1 cellular context compared by ENCODE assay signal in genomic region chr11:105179542-105180278, GRCh38.
A peak's percentile ranks its signal among the peaks of the same experiment; 100 is the strongest.
TF ChIP-seq lines count a peak whose summit lies in the region.

No MANE protein-coding gene starts in this region.

TF ChIP-seq in HepG2, 621 proteins besides CTCF, POLR2A, EP300 and RAD21 (continues in another document):
- TF ChIP-seq HOMEZ (CRISPR knock-in tag; IDR thresholded peaks at IDR 0.05; ENCODE audit: low read depth) (0 out of 2 replicates have a peak, but pooled peaks have one; percentile 18), SOX13 (IDR thresholded peaks at IDR 0.05) (no peak), SOX13 (CRISPR knock-in tag; conservative IDR thresholded peaks at IDR 0.05 in 1 of 2, IDR thresholded peaks at IDR 0.05 in 1 of 2) (peak in 1 of 2 experiments; percentile 51; a peak in 1 of 4 replicates), FOXA3 (CRISPR knock-in tag; IDR thresholded peaks at IDR 0.05) (peak; percentile 60), RXRB (CRISPR knock-in tag; IDR thresholded peaks at IDR 0.05; ENCODE audit: borderline replicate concordance) (0 out of 2 replicates have a peak, but pooled peaks have one; percentile 15), ZNF296 (CRISPR knock-in tag; conservative IDR thresholded peaks at IDR 0.05) (no peak), ZSCAN20 (CRISPR knock-in tag; IDR thresholded peaks at IDR 0.05; ENCODE audit: borderline replicate concordance) (no peak), ARID5B (CRISPR knock-in tag; IDR thresholded peaks at IDR 0.05) (peak; percentile 62), ZNF761 (CRISPR knock-in tag; conservative IDR thresholded peaks at IDR 0.05) (no peak), AHDC1 (CRISPR knock-in tag; IDR thresholded peaks at IDR 0.05; ENCODE audit: borderline replicate concordance) (peak; percentile 62; the same call in 1 of the 2 replicates), DMAP1 (CRISPR knock-in tag; IDR thresholded peaks at IDR 0.05) (0 out of 2 replicates have a peak, but pooled peaks have one; percentile 33), ATM (IDR thresholded peaks at IDR 0.05; ENCODE audit: borderline replicate concordance) (no peak), CHD4 (IDR thresholded peaks at IDR 0.05; ENCODE audit: borderline replicate concordance, low read length) (peak; percentile 61; the same call in 1 of the 2 replicates), STAT6 (CRISPR knock-in tag; IDR thresholded peaks at IDR 0.05; ENCODE audit: borderline replicate concordance) (no peak), TCF7 (IDR thresholded peaks at IDR 0.05; ENCODE audit: low read depth) (peak; percentile 53; the same call in 1 of the 2 replicates), TBX2 (CRISPR knock-in tag; IDR thresholded peaks at IDR 0.05; ENCODE audit: borderline replicate concordance) (no peak), REL (CRISPR knock-in tag; conservative IDR thresholded peaks at IDR 0.05) (no peak), SSRP1 (CRISPR knock-in tag; IDR thresholded peaks at IDR 0.05) (no peak), NFIC (IDR thresholded peaks at IDR 0.05; ENCODE audit: low read length) (peak; percentile 60; the same call in 1 of the 2 replicates), CREB1 (IDR thresholded peaks at IDR 0.05) (no peak), CREB1 (CRISPR knock-in tag; IDR thresholded peaks at IDR 0.05) (peak; percentile 23; the same call in 1 of the 2 replicates), HNF4A (CRISPR knock-in tag; IDR thresholded peaks at IDR 0.05) (peak; percentile 7; the same call in 1 of the 2 replicates), RCOR2 (CRISPR knock-in tag; IDR thresholded peaks at IDR 0.05) (no peak), NCOA2 (CRISPR knock-in tag; IDR thresholded peaks at IDR 0.05) (0 out of 2 replicates have a peak, but pooled peaks have one; percentile 24), SOX6 (IDR thresholded peaks at IDR 0.05) (no peak), SOX6 (CRISPR knock-in tag; IDR thresholded peaks at IDR 0.05) (no peak), ARID3A (IDR thresholded peaks at IDR 0.05; ENCODE audit: low read depth, low read length) (peak; percentile 34; the same call in 1 of the 2 replicates), SIX4 (CRISPR knock-in tag; IDR thresholded peaks at IDR 0.05) (no peak), ZBTB7A (CRISPR knock-in tag; IDR thresholded peaks at IDR 0.05) (no peak), SAP130 (CRISPR knock-in tag; IDR thresholded peaks at IDR 0.05; ENCODE audit: low read depth) (0 out of 2 replicates have a peak, but pooled peaks have one; percentile 21), SMAD3 (CRISPR knock-in tag; IDR thresholded peaks at IDR 0.05) (peak; percentile 53; the same call in 1 of the 2 replicates), ZNF614 (CRISPR knock-in tag; IDR thresholded peaks at IDR 0.05; ENCODE audit: borderline replicate concordance) (0 out of 2 replicates have a peak, but pooled peaks have one; percentile 29), CEBPG (CRISPR knock-in tag; IDR thresholded peaks at IDR 0.05) (0 out of 2 replicates have a peak, but pooled peaks have one; percentile 8), SOX5 (CRISPR knock-in tag; IDR thresholded peaks at IDR 0.05; ENCODE audit: borderline replicate concordance) (no peak), KDM6A (CRISPR knock-in tag; IDR thresholded peaks at IDR 0.05; ENCODE audit: low read depth) (no peak), PAXIP1 (CRISPR knock-in tag; conservative IDR thresholded peaks at IDR 0.05) (0 out of 2 replicates have a peak, but pooled peaks have one; percentile 16), CEBPZ (IDR thresholded peaks at IDR 0.05; ENCODE audit: low read length) (no peak)
